Comparison of ENCODE assay signal across 1 cellular context in the genomic region with DNA sequence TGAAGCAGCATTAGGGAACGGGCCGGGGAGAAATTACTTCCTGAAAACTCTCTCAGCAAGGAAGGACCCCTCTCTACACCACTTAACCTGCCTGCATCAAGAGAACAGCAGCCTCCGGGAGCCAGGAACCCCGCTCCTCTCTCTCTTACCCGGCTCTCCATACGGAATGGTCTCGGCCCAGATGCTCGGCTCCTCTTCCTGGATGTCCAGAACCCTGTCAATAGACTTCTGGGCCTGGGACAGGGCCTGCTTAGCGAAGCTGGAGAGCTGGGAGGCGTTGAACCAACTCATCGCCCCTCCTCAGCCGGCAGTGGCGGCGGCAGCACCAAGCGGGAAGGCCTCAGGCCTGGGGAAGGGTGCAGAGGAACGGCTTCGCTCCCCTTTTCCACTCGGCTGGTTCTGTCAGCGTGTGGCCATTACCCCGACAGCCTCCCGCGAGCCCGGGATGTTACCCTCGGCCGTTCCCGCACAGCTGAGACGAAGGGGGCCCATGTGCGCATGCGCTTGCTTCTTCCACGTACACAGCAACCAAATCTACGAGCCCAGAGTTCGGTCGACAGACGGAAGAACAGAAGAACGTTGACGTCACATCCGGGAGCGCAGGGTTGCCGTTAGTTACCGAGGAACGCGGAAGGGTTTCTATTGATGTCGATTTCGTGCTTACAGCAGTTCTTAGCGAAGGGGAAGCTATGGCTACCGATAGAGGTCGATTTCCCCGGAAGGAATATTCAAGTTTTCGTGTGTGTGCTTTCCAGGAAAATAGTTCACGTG.
TF ChIP-seq lines count a peak whose summit lies in the region.

A gene with protein sequence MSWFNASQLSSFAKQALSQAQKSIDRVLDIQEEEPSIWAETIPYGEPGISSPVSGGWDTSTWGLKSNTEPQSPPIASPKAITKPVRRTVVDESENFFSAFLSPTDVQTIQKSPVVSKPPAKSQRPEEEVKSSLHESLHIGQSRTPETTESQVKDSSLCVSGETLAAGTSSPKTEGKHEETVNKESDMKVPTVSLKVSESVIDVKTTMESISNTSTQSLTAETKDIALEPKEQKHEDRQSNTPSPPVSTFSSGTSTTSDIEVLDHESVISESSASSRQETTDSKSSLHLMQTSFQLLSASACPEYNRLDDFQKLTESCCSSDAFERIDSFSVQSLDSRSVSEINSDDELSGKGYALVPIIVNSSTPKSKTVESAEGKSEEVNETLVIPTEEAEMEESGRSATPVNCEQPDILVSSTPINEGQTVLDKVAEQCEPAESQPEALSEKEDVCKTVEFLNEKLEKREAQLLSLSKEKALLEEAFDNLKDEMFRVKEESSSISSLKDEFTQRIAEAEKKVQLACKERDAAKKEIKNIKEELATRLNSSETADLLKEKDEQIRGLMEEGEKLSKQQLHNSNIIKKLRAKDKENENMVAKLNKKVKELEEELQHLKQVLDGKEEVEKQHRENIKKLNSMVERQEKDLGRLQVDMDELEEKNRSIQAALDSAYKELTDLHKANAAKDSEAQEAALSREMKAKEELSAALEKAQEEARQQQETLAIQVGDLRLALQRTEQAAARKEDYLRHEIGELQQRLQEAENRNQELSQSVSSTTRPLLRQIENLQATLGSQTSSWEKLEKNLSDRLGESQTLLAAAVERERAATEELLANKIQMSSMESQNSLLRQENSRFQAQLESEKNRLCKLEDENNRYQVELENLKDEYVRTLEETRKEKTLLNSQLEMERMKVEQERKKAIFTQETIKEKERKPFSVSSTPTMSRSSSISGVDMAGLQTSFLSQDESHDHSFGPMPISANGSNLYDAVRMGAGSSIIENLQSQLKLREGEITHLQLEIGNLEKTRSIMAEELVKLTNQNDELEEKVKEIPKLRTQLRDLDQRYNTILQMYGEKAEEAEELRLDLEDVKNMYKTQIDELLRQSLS (minus strand): TSS at position 538 of the 771 bp plus-strand sequence. CDS start 247 bp downstream, at position 291.

TF ChIP-seq in K562, 482 proteins besides CTCF, POLR2A, EP300 and RAD21 (continued from another document and continues in another):
- TF ChIP-seq, protein P1, sequence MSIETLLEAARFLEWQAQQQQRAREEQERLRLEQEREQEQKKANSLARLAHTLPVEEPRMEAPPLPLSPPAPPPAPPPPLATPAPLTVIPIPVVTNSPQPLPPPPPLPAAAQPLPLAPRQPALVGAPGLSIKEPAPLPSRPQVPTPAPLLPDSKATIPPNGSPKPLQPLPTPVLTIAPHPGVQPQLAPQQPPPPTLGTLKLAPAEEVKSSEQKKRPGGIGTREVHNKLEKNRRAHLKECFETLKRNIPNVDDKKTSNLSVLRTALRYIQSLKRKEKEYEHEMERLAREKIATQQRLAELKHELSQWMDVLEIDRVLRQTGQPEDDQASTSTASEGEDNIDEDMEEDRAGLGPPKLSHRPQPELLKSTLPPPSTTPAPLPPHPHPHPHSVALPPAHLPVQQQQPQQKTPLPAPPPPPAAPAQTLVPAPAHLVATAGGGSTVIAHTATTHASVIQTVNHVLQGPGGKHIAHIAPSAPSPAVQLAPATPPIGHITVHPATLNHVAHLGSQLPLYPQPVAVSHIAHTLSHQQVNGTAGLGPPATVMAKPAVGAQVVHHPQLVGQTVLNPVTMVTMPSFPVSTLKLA (conservative IDR thresholded peaks at IDR 0.05) = peak; percentile 46 to 61; a peak in 3 of 4 replicates
- no peak for TF ChIP-seq SP2 (IDR thresholded peaks at IDR 0.05; ENCODE audit: extremely low read depth, low read depth, low read length, poor library complexity, severe bottlenecking)
- TF ChIP-seq, protein P2, sequence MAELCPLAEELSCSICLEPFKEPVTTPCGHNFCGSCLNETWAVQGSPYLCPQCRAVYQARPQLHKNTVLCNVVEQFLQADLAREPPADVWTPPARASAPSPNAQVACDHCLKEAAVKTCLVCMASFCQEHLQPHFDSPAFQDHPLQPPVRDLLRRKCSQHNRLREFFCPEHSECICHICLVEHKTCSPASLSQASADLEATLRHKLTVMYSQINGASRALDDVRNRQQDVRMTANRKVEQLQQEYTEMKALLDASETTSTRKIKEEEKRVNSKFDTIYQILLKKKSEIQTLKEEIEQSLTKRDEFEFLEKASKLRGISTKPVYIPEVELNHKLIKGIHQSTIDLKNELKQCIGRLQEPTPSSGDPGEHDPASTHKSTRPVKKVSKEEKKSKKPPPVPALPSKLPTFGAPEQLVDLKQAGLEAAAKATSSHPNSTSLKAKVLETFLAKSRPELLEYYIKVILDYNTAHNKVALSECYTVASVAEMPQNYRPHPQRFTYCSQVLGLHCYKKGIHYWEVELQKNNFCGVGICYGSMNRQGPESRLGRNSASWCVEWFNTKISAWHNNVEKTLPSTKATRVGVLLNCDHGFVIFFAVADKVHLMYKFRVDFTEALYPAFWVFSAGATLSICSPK (IDR thresholded peaks at IDR 0.05; ENCODE audit: borderline replicate concordance) = no peak
- peak; percentile 71 for TF ChIP-seq POLR2B (IDR thresholded peaks at IDR 0.05; ENCODE audit: low read depth, partially characterized antibody)
- TF ChIP-seq HDAC3 (IDR thresholded peaks at IDR 0.05; ENCODE audit: borderline replicate concordance, partially characterized antibody) = no peak
- no peak for TF ChIP-seq ARHGAP35 (IDR thresholded peaks at IDR 0.05; ENCODE audit: partially characterized antibody)
- no peak for TF ChIP-seq ZNF584 (CRISPR knock-in tag; IDR thresholded peaks at IDR 0.05; ENCODE audit: low read depth)
- no peak for TF ChIP-seq PHB (CRISPR knock-in tag; IDR thresholded peaks at IDR 0.05)
- TF ChIP-seq, protein P3, sequence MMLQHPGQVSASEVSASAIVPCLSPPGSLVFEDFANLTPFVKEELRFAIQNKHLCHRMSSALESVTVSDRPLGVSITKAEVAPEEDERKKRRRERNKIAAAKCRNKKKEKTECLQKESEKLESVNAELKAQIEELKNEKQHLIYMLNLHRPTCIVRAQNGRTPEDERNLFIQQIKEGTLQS (IDR thresholded peaks at IDR 0.05) = peak; percentile 55; the same call in 1 of the 2 replicates
- TF ChIP-seq, protein P3 (CRISPR knock-in tag; conservative IDR thresholded peaks at IDR 0.05) = no peak
- TF ChIP-seq ETV1 (tag; conservative IDR thresholded peaks at IDR 0.05; ENCODE audit: low read depth) = peak; percentile 71; the same call in 1 of the 2 replicates
- TF ChIP-seq SRSF3 (IDR thresholded peaks at IDR 0.05; ENCODE audit: insufficient read depth, low read length) = no peak
- TF ChIP-seq FOSL1 (tag; conservative IDR thresholded peaks at IDR 0.05) = no peak
- peak; percentile 93 for TF ChIP-seq ATF7 (IDR thresholded peaks at IDR 0.05)
- no peak for TF ChIP-seq NCOA2 (IDR thresholded peaks at IDR 0.05; ENCODE audit: partially characterized antibody in 2 of 2)
- TF ChIP-seq, protein P4, sequence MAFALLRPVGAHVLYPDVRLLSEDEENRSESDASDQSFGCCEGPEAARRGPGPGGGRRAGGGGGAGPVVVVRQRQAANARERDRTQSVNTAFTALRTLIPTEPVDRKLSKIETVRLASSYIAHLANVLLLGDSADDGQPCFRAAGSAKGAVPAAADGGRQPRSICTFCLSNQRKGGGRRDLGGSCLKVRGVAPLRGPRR (CRISPR knock-in tag; IDR thresholded peaks at IDR 0.05) = no peak
- TF ChIP-seq BMI1 (IDR thresholded peaks at IDR 0.05; ENCODE audit: low read length) = peak; percentile 90
- no peak for TF ChIP-seq ZNF717 (CRISPR knock-in tag; IDR thresholded peaks at IDR 0.05)
- TF ChIP-seq PML (IDR thresholded peaks at IDR 0.05; ENCODE audit: low read length) = peak; percentile 40; the same call in 1 of the 2 replicates
- no peak for TF ChIP-seq ZNF696 (CRISPR knock-in tag; conservative IDR thresholded peaks at IDR 0.05)
- TF ChIP-seq, protein P5, sequence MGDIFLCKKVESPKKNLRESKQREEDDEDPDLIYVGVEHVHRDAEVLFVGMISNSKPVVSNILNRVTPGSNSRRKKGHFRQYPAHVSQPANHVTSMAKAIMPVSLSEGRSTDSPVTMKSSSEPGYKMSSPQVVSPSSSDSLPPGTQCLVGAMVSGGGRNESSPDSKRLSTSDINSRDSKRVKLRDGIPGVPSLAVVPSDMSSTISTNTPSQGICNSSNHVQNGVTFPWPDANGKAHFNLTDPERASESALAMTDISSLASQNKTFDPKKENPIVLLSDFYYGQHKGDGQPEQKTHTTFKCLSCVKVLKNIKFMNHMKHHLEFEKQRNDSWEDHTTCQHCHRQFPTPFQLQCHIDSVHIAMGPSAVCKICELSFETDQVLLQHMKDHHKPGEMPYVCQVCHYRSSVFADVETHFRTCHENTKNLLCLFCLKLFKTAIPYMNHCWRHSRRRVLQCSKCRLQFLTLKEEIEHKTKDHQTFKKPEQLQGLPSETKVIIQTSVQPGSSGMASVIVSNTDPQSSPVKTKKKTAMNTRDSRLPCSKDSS (IDR thresholded peaks at IDR 0.05; ENCODE audit: low read depth, partially characterized antibody) = no peak
- no peak; a peak in 2 of 4 replicates for TF ChIP-seq SIN3A (IDR thresholded peaks at IDR 0.05; ENCODE audit: borderline replicate concordance in 2 of 2, control insufficient read depth in 1 of 2, low read depth in 2 of 2, low read length in 2 of 2)
- TF ChIP-seq NFRKB (IDR thresholded peaks at IDR 0.05; ENCODE audit: low read depth) = no peak
- no peak for TF ChIP-seq HSF4 (CRISPR knock-in tag; IDR thresholded peaks at IDR 0.05; ENCODE audit: borderline replicate concordance)
- peak; percentile 75 for TF ChIP-seq ELF2 (CRISPR knock-in tag; IDR thresholded peaks at IDR 0.05)
- TF ChIP-seq, protein P6, sequence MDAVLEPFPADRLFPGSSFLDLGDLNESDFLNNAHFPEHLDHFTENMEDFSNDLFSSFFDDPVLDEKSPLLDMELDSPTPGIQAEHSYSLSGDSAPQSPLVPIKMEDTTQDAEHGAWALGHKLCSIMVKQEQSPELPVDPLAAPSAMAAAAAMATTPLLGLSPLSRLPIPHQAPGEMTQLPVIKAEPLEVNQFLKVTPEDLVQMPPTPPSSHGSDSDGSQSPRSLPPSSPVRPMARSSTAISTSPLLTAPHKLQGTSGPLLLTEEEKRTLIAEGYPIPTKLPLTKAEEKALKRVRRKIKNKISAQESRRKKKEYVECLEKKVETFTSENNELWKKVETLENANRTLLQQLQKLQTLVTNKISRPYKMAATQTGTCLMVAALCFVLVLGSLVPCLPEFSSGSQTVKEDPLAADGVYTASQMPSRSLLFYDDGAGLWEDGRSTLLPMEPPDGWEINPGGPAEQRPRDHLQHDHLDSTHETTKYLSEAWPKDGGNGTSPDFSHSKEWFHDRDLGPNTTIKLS (IDR thresholded peaks at IDR 0.05; ENCODE audit: borderline replicate concordance, low read depth) = peak; percentile 92
- TF ChIP-seq GABPB1 (CRISPR knock-in tag; IDR thresholded peaks at IDR 0.05) = peak; percentile 95
- no peak for TF ChIP-seq ZKSCAN1 (IDR thresholded peaks at IDR 0.05; ENCODE audit: low read depth, low read length)
- TF ChIP-seq, protein P7, sequence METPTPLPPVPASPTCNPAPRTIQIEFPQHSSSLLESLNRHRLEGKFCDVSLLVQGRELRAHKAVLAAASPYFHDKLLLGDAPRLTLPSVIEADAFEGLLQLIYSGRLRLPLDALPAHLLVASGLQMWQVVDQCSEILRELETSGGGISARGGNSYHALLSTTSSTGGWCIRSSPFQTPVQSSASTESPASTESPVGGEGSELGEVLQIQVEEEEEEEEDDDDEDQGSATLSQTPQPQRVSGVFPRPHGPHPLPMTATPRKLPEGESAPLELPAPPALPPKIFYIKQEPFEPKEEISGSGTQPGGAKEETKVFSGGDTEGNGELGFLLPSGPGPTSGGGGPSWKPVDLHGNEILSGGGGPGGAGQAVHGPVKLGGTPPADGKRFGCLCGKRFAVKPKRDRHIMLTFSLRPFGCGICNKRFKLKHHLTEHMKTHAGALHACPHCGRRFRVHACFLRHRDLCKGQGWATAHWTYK (CRISPR knock-in tag; IDR thresholded peaks at IDR 0.05) = no peak
- TF ChIP-seq ZNF586 (CRISPR knock-in tag; conservative IDR thresholded peaks at IDR 0.05) = no peak
- TF ChIP-seq ZNF507 (tag; conservative IDR thresholded peaks at IDR 0.05) = no peak
- TF ChIP-seq, protein P8, sequence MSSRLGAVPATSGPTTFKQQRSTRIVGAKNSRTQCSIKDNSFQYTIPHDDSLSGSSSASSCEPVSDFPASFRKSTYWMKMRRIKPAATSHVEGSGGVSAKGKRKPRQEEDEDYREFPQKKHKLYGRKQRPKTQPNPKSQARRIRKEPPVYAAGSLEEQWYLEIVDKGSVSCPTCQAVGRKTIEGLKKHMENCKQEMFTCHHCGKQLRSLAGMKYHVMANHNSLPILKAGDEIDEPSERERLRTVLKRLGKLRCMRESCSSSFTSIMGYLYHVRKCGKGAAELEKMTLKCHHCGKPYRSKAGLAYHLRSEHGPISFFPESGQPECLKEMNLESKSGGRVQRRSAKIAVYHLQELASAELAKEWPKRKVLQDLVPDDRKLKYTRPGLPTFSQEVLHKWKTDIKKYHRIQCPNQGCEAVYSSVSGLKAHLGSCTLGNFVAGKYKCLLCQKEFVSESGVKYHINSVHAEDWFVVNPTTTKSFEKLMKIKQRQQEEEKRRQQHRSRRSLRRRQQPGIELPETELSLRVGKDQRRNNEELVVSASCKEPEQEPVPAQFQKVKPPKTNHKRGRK (tag; IDR thresholded peaks at IDR 0.05) = no peak
- no peak for TF ChIP-seq ZNF124 (CRISPR knock-in tag; IDR thresholded peaks at IDR 0.05)
- TF ChIP-seq ZNF12 (CRISPR knock-in tag; IDR thresholded peaks at IDR 0.05) = no peak
- TF ChIP-seq ZNF589 (CRISPR knock-in tag; IDR thresholded peaks at IDR 0.05; ENCODE audit: low read depth) = no peak
- TF ChIP-seq HNRNPL (IDR thresholded peaks at IDR 0.05; ENCODE audit: low read depth, low read length) = no peak
- TF ChIP-seq HDAC6 (IDR thresholded peaks at IDR 0.05; ENCODE audit: low read depth, low read length) = no peak
